In the genomic region with DNA sequence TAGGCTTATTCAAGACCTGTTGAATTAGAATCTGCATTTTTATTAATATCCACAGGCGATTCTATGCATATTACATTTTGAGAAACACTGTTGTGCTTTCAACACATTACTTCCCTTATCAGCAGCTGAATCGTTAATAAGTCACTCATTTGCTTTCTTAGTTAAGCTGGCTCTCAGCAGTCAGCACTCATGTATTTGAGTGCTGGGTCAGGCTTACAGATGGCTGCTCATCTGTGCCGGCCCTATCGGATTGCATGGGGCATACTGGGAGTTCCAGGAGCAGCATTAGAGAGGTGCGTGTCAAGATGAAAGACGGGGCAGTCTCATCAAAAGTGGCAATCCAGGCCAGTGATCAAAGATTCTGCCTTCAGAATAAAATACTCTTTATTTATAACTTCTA, we compare ENCODE assay signal across 1 cellular context.
TF ChIP-seq lines count a peak whose summit lies in the region.

No MANE protein-coding gene starts in this region.

TF ChIP-seq in HepG2, 621 proteins besides CTCF, POLR2A, EP300 and RAD21:
- TF ChIP-seq ZNF660 (CRISPR knock-in tag; IDR thresholded peaks at IDR 0.05; ENCODE audit: borderline replicate concordance, low read depth) (no peak), BHLHE40 (IDR thresholded peaks at IDR 0.05; ENCODE audit: low read length) (no peak), ZFP41 (CRISPR knock-in tag; IDR thresholded peaks at IDR 0.05; ENCODE audit: borderline replicate concordance) (no peak), PAF1 (CRISPR knock-in tag; IDR thresholded peaks at IDR 0.05) (no peak), IKZF1 (IDR thresholded peaks at IDR 0.05) (no peak), FOXK1 (CRISPR knock-in tag; IDR thresholded peaks at IDR 0.05; ENCODE audit: borderline replicate concordance, low read depth) (no peak), ATF7-NPFF (CRISPR knock-in tag; IDR thresholded peaks at IDR 0.05; ENCODE audit: low read depth) (no peak), SP140L (CRISPR knock-in tag; IDR thresholded peaks at IDR 0.05; ENCODE audit: borderline replicate concordance) (no peak), FOXC1 (CRISPR knock-in tag; IDR thresholded peaks at IDR 0.05; ENCODE audit: borderline replicate concordance) (no peak), ZNF607 (CRISPR knock-in tag; IDR thresholded peaks at IDR 0.05; ENCODE audit: borderline replicate concordance) (no peak), ZNF790 (CRISPR knock-in tag; IDR thresholded peaks at IDR 0.05; ENCODE audit: borderline replicate concordance) (no peak), NFYC (CRISPR knock-in tag; IDR thresholded peaks at IDR 0.05) (no peak)
- TF ChIP-seq, protein P1, sequence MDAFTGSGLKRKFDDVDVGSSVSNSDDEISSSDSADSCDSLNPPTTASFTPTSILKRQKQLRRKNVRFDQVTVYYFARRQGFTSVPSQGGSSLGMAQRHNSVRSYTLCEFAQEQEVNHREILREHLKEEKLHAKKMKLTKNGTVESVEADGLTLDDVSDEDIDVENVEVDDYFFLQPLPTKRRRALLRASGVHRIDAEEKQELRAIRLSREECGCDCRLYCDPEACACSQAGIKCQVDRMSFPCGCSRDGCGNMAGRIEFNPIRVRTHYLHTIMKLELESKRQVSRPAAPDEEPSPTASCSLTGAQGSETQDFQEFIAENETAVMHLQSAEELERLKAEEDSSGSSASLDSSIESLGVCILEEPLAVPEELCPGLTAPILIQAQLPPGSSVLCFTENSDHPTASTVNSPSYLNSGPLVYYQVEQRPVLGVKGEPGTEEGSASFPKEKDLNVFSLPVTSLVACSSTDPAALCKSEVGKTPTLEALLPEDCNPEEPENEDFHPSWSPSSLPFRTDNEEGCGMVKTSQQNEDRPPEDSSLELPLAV (CRISPR knock-in tag; conservative IDR thresholded peaks at IDR 0.05; ENCODE audit: low read depth), result no peak
- TF ChIP-seq, protein P2, sequence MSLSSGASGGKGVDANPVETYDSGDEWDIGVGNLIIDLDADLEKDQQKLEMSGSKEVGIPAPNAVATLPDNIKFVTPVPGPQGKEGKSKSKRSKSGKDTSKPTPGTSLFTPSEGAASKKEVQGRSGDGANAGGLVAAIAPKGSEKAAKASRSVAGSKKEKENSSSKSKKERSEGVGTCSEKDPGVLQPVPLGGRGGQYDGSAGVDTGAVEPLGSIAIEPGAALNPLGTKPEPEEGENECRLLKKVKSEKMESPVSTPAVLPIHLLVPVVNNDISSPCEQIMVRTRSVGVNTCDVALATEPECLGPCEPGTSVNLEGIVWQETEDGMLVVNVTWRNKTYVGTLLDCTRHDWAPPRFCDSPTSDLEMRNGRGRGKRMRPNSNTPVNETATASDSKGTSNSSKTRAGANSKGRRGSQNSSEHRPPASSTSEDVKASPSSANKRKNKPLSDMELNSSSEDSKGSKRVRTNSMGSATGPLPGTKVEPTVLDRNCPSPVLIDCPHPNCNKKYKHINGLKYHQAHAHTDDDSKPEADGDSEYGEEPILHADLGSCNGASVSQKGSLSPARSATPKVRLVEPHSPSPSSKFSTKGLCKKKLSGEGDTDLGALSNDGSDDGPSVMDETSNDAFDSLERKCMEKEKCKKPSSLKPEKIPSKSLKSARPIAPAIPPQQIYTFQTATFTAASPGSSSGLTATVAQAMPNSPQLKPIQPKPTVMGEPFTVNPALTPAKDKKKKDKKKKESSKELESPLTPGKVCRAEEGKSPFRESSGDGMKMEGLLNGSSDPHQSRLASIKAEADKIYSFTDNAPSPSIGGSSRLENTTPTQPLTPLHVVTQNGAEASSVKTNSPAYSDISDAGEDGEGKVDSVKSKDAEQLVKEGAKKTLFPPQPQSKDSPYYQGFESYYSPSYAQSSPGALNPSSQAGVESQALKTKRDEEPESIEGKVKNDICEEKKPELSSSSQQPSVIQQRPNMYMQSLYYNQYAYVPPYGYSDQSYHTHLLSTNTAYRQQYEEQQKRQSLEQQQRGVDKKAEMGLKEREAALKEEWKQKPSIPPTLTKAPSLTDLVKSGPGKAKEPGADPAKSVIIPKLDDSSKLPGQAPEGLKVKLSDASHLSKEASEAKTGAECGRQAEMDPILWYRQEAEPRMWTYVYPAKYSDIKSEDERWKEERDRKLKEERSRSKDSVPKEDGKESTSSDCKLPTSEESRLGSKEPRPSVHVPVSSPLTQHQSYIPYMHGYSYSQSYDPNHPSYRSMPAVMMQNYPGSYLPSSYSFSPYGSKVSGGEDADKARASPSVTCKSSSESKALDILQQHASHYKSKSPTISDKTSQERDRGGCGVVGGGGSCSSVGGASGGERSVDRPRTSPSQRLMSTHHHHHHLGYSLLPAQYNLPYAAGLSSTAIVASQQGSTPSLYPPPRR (CRISPR knock-in tag; IDR thresholded peaks at IDR 0.05; ENCODE audit: borderline replicate concordance), result no peak
- TF ChIP-seq, protein P3, sequence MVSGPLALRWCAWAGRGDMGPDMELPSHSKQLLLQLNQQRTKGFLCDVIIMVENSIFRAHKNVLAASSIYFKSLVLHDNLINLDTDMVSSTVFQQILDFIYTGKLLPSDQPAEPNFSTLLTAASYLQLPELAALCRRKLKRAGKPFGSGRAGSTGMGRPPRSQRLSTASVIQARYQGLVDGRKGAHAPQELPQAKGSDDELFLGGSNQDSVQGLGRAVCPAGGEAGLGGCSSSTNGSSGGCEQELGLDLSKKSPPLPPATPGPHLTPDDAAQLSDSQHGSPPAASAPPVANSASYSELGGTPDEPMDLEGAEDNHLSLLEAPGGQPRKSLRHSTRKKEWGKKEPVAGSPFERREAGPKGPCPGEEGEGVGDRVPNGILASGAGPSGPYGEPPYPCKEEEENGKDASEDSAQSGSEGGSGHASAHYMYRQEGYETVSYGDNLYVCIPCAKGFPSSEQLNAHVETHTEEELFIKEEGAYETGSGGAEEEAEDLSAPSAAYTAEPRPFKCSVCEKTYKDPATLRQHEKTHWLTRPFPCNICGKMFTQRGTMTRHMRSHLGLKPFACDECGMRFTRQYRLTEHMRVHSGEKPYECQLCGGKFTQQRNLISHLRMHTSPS (CRISPR knock-in tag; IDR thresholded peaks at IDR 0.05; ENCODE audit: low read depth), result no peak
- TF ChIP-seq, protein P4, sequence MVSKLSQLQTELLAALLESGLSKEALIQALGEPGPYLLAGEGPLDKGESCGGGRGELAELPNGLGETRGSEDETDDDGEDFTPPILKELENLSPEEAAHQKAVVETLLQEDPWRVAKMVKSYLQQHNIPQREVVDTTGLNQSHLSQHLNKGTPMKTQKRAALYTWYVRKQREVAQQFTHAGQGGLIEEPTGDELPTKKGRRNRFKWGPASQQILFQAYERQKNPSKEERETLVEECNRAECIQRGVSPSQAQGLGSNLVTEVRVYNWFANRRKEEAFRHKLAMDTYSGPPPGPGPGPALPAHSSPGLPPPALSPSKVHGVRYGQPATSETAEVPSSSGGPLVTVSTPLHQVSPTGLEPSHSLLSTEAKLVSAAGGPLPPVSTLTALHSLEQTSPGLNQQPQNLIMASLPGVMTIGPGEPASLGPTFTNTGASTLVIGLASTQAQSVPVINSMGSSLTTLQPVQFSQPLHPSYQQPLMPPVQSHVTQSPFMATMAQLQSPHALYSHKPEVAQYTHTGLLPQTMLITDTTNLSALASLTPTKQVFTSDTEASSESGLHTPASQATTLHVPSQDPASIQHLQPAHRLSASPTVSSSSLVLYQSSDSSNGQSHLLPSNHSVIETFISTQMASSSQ (IDR thresholded peaks at IDR 0.05; ENCODE audit: low read depth), result no peak
- TF ChIP-seq, protein P4 (CRISPR knock-in tag; IDR thresholded peaks at IDR 0.05; ENCODE audit: borderline replicate concordance), result no peak
- TF ChIP-seq, protein P5, sequence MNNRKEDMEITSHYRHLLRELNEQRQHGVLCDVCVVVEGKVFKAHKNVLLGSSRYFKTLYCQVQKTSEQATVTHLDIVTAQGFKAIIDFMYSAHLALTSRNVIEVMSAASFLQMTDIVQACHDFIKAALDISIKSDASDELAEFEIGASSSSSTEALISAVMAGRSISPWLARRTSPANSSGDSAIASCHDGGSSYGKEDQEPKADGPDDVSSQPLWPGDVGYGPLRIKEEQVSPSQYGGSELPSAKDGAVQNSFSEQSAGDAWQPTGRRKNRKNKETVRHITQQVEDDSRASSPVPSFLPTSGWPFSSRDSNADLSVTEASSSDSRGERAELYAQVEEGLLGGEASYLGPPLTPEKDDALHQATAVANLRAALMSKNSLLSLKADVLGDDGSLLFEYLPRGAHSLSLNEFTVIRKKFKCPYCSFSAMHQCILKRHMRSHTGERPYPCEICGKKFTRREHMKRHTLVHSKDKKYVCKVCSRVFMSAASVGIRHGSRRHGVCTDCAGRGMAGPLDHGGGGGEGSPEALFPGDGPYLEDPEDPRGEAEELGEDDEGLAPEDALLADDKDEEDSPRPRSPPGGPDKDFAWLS (CRISPR knock-in tag; IDR thresholded peaks at IDR 0.05; ENCODE audit: borderline replicate concordance), result no peak
- TF ChIP-seq, protein P6, sequence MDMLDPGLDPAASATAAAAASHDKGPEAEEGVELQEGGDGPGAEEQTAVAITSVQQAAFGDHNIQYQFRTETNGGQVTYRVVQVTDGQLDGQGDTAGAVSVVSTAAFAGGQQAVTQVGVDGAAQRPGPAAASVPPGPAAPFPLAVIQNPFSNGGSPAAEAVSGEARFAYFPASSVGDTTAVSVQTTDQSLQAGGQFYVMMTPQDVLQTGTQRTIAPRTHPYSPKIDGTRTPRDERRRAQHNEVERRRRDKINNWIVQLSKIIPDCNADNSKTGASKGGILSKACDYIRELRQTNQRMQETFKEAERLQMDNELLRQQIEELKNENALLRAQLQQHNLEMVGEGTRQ (IDR thresholded peaks at IDR 0.05; ENCODE audit: low read depth, low read length), result no peak
- TF ChIP-seq, protein P6 (CRISPR knock-in tag; IDR thresholded peaks at IDR 0.05; ENCODE audit: borderline replicate concordance), result no peak
TF ChIP-seq in HepG2: peak in this region for 0.
